8 cellular contexts compared by ENCODE assay signal in the genomic region with DNA sequence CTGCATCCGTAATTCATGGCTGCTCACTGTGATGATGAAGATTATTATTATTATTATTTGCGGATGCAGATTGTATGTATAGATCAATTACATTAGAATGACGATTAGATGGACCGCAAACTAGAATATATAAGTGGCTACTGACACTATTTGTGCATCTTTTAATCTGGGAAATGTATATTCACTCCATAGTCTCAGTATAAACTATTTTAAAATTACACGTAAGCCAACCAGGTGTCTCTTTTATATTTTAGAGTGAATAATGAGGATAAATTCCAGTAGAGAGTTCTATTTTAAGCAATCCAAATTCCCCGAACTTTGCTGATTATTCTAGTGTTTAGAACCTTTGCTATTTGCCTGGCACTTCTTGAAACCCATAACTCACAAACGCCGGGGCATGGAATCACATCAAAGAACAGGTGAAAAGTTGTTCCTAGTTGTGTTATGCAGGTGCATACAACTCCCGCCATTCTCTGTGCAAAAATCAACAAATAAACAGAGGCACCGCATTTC. TPM values are rescaled to one million over a fixed set of nuclear protein-coding genes. Genes with fewer than 3 reads are reported as not detected.
A peak's percentile ranks its signal among the peaks of the same experiment; 100 is the strongest.
DNase-seq lines count a peak whose midpoint lies in the region; ATAC-seq and TF ChIP-seq lines count a peak whose summit lies in the region.

No MANE protein-coding gene starts in this region.

- H3K36me3 Mint-ChIP-seq in GM23338 (ENCODE audit: low read depth), result peaks cover 18% of the 10 kb centered on the region; the same call in 2 of the 3 replicates

- H3F3A ChIP-seq in GM23338 (replicated peaks; ENCODE audit: low read depth), result no peaks in the 10 kb centered on the region

- no peak for TF ChIP-seq CTCF in GM23338 (conservative IDR thresholded peaks at IDR 0.05; ENCODE audit: low read depth in 2 of 2)
- TF ChIP-seq CTCF in fibroblast of lung (conservative IDR thresholded peaks at IDR 0.05 in 1 of 2, IDR thresholded peaks at IDR 0.05 in 1 of 2; ENCODE audit: low read depth in 1 of 2, low read length in 2 of 2), result no peak

- DNase-seq in GM23338 (ENCODE audit: low spot score) (no peak), SJSA1 (ENCODE audit: low read depth in 1 of 2, low spot score in 2 of 2) (no peak), fibroblast of lung (ENCODE audit: low read depth in 2 of 2) (no peak), skeletal muscle cell (ENCODE audit: low read depth) (no peak), NCI-H446 treated with DMSO at 0.1 percent for 48 hours (lab: John Stamatoyannopoulos, UW) (no peak)

- H3K27me3 ChIP-seq in GM23338 (ENCODE audit: insufficient read depth), result no peaks in the 10 kb centered on the region
- peaks cover 4% of the 10 kb centered on the region; the same call in 1 of the 2 replicates for H3K27me3 ChIP-seq in SJSA1 (replicated peaks)
- H3K27me3 ChIP-seq in fibroblast of lung (ENCODE audit: control insufficient read depth, insufficient read depth, low read length), result no peaks in the 10 kb centered on the region

- peaks cover 12% of the 10 kb centered on the region; the same call in 2 of the 3 replicates for H3K4me1 Mint-ChIP-seq in GM23338

- H3K9me2 ChIP-seq in GM23338 (ENCODE audit: insufficient read depth), result no peaks in the 10 kb centered on the region

- no peaks in the 10 kb centered on the region for H3K36me3 ChIP-seq in GM23338 (ENCODE audit: insufficient read depth)
- peaks cover 17% of the 10 kb centered on the region for H3K36me3 ChIP-seq in SJSA1
- no peaks in the 10 kb centered on the region for H3K36me3 ChIP-seq in fibroblast of lung (ENCODE audit: control insufficient read depth, insufficient read depth, low read length)

- H3K9me3 ChIP-seq in SJSA1 (replicated peaks) (no peaks in the 10 kb centered on the region), fibroblast of lung (ENCODE audit: control insufficient read depth, insufficient read depth, low read depth, low read length) (no peaks in the 10 kb centered on the region)

- H3K27ac Mint-ChIP-seq in GM23338, result peak overlapping the region; percentile 99

- peaks cover 5% of the 10 kb centered on the region for H3K27me3 Mint-ChIP-seq in GM23338 (ENCODE audit: insufficient read depth, low read depth, poor library complexity)

- H4K20me1 ChIP-seq in GM23338 (replicated peaks; ENCODE audit: insufficient read depth), result no peaks in the 10 kb centered on the region; the same call in none of the 2 replicates
- H4K20me1 ChIP-seq in fibroblast of lung (ENCODE audit: control insufficient read depth, extremely low read depth, insufficient read depth, low read length), result no peaks in the 10 kb centered on the region

- peak overlapping the region; percentile 76 for H3K4me2 ChIP-seq in GM23338
- H3K4me2 ChIP-seq in fibroblast of lung (ENCODE audit: extremely low read depth, insufficient read depth, low read length), result peak overlapping the region; percentile 88

- no peak overlapping the region for H3K27ac ChIP-seq in GM23338 (ENCODE audit: low read depth)
- H3K27ac ChIP-seq in SJSA1, result no peak overlapping the region
- peak overlapping the region; percentile 99 for H3K27ac ChIP-seq in fibroblast of lung (ENCODE audit: insufficient read depth, low read length)

- no peak for ATAC-seq in GM23338
- ATAC-seq in GM18861 (IDR thresholded peaks at IDR 0.05; ENCODE audit: unreplicated experiment), result no peak
- ATAC-seq in GM18858 (IDR thresholded peaks at IDR 0.05; ENCODE audit: unreplicated experiment), result no peak
- ATAC-seq in GM21381 (IDR thresholded peaks at IDR 0.05; ENCODE audit: unreplicated experiment), result no peak

- peak overlapping the region; percentile 58 for H3K4me3 ChIP-seq in GM23338
- peak overlapping the region; percentile 52 for H3K4me3 ChIP-seq in SJSA1
- H3K4me3 ChIP-seq in fibroblast of lung (replicated peaks in 1 of 4; ENCODE audit: control extremely low read depth in 1 of 4, insufficient read depth in 1 of 4, low read depth in 3 of 4, low read length in 4 of 4), result peak overlapping the region; percentile 75 to 89 (median 81)
- H3K4me3 ChIP-seq in skeletal muscle cell (ENCODE audit: low read depth, low read length), result peak overlapping the region; percentile 75

- H3K9ac ChIP-seq in fibroblast of lung (ENCODE audit: insufficient read depth, low read length), result peak overlapping the region; percentile 39

- peak overlapping the region; percentile 89 for H3K4me3 Mint-ChIP-seq in GM23338

- H3K4me1 ChIP-seq in GM23338 (ENCODE audit: insufficient read depth) (0 out of 2 replicates have a peak, but pooled peaks cover 7% of the 10 kb centered on the region), SJSA1 (replicated peaks) (peaks cover 7% of the 10 kb centered on the region), fibroblast of lung (ENCODE audit: control insufficient read depth, extremely low read depth, insufficient read depth, low read length) (peaks cover 3% of the 10 kb centered on the region)

- H3K79me2 ChIP-seq in GM23338 (replicated peaks; ENCODE audit: insufficient read depth) (peaks cover 24% of the 10 kb centered on the region), fibroblast of lung (ENCODE audit: control insufficient read depth, insufficient read depth, low read length) (peaks cover 11% of the 10 kb centered on the region)

- H3K9me3 Mint-ChIP-seq in GM23338, result no peaks in the 10 kb centered on the region

- H2AFZ ChIP-seq in GM23338 (peak overlapping the region; percentile 33; the same call in 1 of the 2 replicates), fibroblast of lung (ENCODE audit: low read length) (peak overlapping the region; percentile 90)

TF ChIP-seq in GM23338, 12 proteins besides CTCF, POLR2A, EP300 and RAD21 (continues in another document):
- TF ChIP-seq, protein P1, sequence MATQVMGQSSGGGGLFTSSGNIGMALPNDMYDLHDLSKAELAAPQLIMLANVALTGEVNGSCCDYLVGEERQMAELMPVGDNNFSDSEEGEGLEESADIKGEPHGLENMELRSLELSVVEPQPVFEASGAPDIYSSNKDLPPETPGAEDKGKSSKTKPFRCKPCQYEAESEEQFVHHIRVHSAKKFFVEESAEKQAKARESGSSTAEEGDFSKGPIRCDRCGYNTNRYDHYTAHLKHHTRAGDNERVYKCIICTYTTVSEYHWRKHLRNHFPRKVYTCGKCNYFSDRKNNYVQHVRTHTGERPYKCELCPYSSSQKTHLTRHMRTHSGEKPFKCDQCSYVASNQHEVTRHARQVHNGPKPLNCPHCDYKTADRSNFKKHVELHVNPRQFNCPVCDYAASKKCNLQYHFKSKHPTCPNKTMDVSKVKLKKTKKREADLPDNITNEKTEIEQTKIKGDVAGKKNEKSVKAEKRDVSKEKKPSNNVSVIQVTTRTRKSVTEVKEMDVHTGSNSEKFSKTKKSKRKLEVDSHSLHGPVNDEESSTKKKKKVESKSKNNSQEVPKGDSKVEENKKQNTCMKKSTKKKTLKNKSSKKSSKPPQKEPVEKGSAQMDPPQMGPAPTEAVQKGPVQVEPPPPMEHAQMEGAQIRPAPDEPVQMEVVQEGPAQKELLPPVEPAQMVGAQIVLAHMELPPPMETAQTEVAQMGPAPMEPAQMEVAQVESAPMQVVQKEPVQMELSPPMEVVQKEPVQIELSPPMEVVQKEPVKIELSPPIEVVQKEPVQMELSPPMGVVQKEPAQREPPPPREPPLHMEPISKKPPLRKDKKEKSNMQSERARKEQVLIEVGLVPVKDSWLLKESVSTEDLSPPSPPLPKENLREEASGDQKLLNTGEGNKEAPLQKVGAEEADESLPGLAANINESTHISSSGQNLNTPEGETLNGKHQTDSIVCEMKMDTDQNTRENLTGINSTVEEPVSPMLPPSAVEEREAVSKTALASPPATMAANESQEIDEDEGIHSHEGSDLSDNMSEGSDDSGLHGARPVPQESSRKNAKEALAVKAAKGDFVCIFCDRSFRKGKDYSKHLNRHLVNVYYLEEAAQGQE (IDR thresholded peaks at IDR 0.05; ENCODE audit: unreplicated experiment), result no peak
- TF ChIP-seq STAT1 (IDR thresholded peaks at IDR 0.05; ENCODE audit: unreplicated experiment) (no peak), EZH2phosphoT487 (IDR thresholded peaks at IDR 0.05; ENCODE audit: unreplicated experiment) (no peak), POLR2AphosphoS5 (IDR thresholded peaks at IDR 0.05; ENCODE audit: low read depth) (no peak), EZH2 (IDR thresholded peaks at IDR 0.05; ENCODE audit: low read depth, unreplicated experiment) (no peak), ZNF114 (CRISPR knock-in tag; IDR thresholded peaks at IDR 0.05) (no peak)

RNA-seq across cellular contexts. Expression of a gene that starts 0.5 kb away (rescaled TPM):
- 17.8 and 32.0 TPM in 2 replicates for total RNA-seq in GM23338 (2014; rRNA removed; shearing (Covaris generic))
- polyA plus RNA-seq in GM23338 (2016; fragmentation: Nextera tagmentation; extraction: Ambion mirVana), result 20.7 and 26.2 TPM in 2 replicates
- total RNA-seq in SJSA1 (2014; rRNA removed; shearing (Covaris generic)), result 18.3 and 31.2 TPM in 2 replicates
- 13.1 and 17.5 TPM in 2 replicates for total RNA-seq in fibroblast of lung
- 14.5 and 16.6 TPM in 2 replicates for polyA plus RNA-seq in fibroblast of lung
- polyA plus RNA-seq in fibroblast of lung (2012), result 9.7 TPM in 2 replicates
- 0.63 and 0.86 TPM in 2 replicates for polyA minus RNA-seq in fibroblast of lung (ENCODE audit: low replicate concordance)

RNA-seq across cellular contexts. Expression of a gene that starts 38.4 kb away (rescaled TPM):
- total RNA-seq in GM23338 (2014; rRNA removed; shearing (Covaris generic)), result 0.17 and 0.23 TPM in 2 replicates
- polyA plus RNA-seq in GM23338 (2016; fragmentation: Nextera tagmentation; extraction: Ambion mirVana), result 0.45 and 0.47 TPM in 2 replicates
- total RNA-seq in SJSA1 (2014; rRNA removed; shearing (Covaris generic)), result 46.6 and 64.8 TPM in 2 replicates
- 84.0 and 196 TPM in 2 replicates for total RNA-seq in fibroblast of lung
- polyA plus RNA-seq in fibroblast of lung, result 70.2 and 83.2 TPM in 2 replicates
- 46.2 and 59.8 TPM in 2 replicates for polyA plus RNA-seq in fibroblast of lung (2012)
- polyA minus RNA-seq in fibroblast of lung (ENCODE audit: low replicate concordance), result 142 and 352 TPM in 2 replicates

Comparison
In these comparisons a context has a peak if more than half of its experiments do, and no peak if none do; other contexts are left out.
1. RNA of a gene that starts 38.4 kb away (total RNA-seq): 84.0 to 196 TPM in fibroblast of lung and 46.6 to 64.8 TPM in SJSA1; 0.17 to 0.23 TPM in GM23338; every median in the first group is over 10 times any median in the second.
2. Peak in every context shown above with its lines, with median percentiles within 50 percentile points of each other: H3K4me3 ChIP-seq.